Comparison of ENCODE assay signal across 20 cellular contexts in the genomic region with DNA sequence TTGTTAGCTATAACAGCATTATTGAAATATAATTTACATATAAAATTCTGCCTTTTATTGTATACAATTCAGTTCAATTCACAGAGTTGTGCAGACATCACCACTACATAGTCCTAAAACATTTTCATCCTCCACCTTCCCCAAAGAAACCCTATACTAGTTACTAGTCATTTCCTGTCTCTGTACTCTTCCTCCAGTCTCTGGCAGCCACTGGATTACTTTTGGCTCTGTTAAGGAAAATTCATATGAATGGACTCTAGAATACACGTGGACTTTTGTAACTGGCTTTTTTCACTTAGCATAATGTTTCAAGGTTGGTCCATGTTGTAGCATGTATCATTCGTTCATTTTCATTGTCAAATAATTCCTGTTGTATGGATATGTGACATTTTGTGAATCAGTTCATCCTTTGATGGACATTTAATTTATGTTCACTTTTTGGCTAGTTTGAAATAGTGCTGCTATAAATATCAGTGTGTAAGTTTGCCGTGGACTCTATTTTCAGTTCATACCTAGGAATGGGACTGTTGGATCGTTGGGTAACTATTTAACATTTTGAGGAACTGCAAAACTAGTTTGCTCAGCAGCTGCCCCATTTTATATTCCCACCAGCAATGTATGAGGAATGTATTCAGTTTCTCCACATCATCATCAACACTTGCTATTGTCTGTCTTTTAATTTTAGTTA. TPM values are rescaled to one million over a fixed set of nuclear protein-coding genes. Genes with fewer than 3 reads are reported as not detected.
DNase-seq lines count a peak whose midpoint lies in the region; ATAC-seq and TF ChIP-seq lines count a peak whose summit lies in the region.
"Had no signal": no experiment of that assay in that cellular context is flagged by ENCODE, and none has a peak within 500 bp of the region (broad histone marks: within the 10 kb centered on the region; RNA-seq: fewer than 3 reads in every experiment).

No MANE protein-coding gene starts in this region.

- CTCF ChIA-PET in T-cell (lab: Charles Lee): no interaction called here

- TF ChIP-seq CTCF in brain microvascular endothelial cell (IDR thresholded peaks at IDR 0.05; ENCODE audit: low read depth, low read length, missing control alignments): no peak

- H3K9me3 Mint-ChIP-seq in memory B cell (no peaks in the 10 kb centered on the region), T-cell (no peaks in the 10 kb centered on the region)
- H3K9me3 Mint-ChIP-seq: activated CD4-positive, alpha-beta memory T cell treated with anti-CD3 and anti-CD28 coated beads for 36 hours; H9; naive thymus-derived CD4-positive, alpha-beta T cell had no signal

- no peaks in the 10 kb centered on the region; the same call in 1 of the 2 replicates for H3K9me3 ChIP-seq in MG63

- POLR2A ChIA-PET in T-cell (lab: Charles Lee): interaction anchor here in 1 of 2 donors (0.6 kb wide), 1 partner anchor 11 kb away, joined by 3 read pairs; no protein-coding TSS in a partner anchor

- H3K4me3 Mint-ChIP-seq in memory B cell (no peak overlapping the region), T-cell (no peak overlapping the region)
- H3K4me3 Mint-ChIP-seq: activated CD4-positive, alpha-beta memory T cell treated with anti-CD3 and anti-CD28 coated beads for 36 hours; H9 had no signal

- DNase-seq in EL: peak; percentile 56
- DNase-seq in MG63: peak; percentile 64
- peak; percentile 61 for DNase-seq in brain microvascular endothelial cell
- DNase-seq in memory B cell (ENCODE audit: low spot score in 2 of 2): no peak
- no peak for DNase-seq in kidney tubule cell (ENCODE audit: low spot score)
- DNase-seq in DMS53 (lab: John Stamatoyannopoulos, UW): no peak
- DNase-seq in T-cell: no peak
- DNase-seq: activated CD4-positive, alpha-beta memory T cell treated with anti-CD3 and anti-CD28 coated beads for 36 hours; activated gamma-delta T cell; C1 segment of cervical spinal cord; cortex of kidney; H9; left cardiac atrium; naive thymus-derived CD4-positive, alpha-beta T cell; NCI-H146; NCI-H524; retina; stimulated activated CD4-positive, alpha-beta T cell treated with anti-CD3 and anti-CD28 coated beads, Interleukin-4, amount 100 ng/mL, for 4 hours; stimulated activated naive CD8-positive, alpha-beta T cell treated with anti-CD3 and anti-CD28 coated beads, Interleukin-15, Interleukin-2, amounts not matched to agents 100 U/mL and 50 U/mL, for 24 hours had no signal

- H3K27me3 ChIP-seq in MG63 (no peaks in the 10 kb centered on the region), brain microvascular endothelial cell (replicated peaks) (no peaks in the 10 kb centered on the region)

- H3K36me3 Mint-ChIP-seq in memory B cell (peaks cover 3% of the 10 kb centered on the region), T-cell (peaks cover 10% of the 10 kb centered on the region)

- H3K4me1 Mint-ChIP-seq in memory B cell: peaks cover 36% of the 10 kb centered on the region
- H3K4me1 Mint-ChIP-seq in T-cell: peaks cover 63 to 68% (median 66%) of the 10 kb centered on the region in 3 donors

- ATAC-seq in memory B cell (ENCODE audit: low read depth) (no peak), GM18519 (IDR thresholded peaks at IDR 0.05; ENCODE audit: low FRiP score, unreplicated experiment) (no peak), T-cell (replicated peaks in 1 of 4) (no peak)
- ATAC-seq: naive thymus-derived CD4-positive, alpha-beta T cell; stimulated activated naive CD8-positive, alpha-beta T cell treated with anti-CD3 and anti-CD28 coated beads, Interleukin-15, Interleukin-2, amounts not matched to agents 100 U/mL and 50 U/mL, for 24 hours had no signal

- no peak overlapping the region for H3K4me3 ChIP-seq in MG63
- H3K4me3 ChIP-seq in brain microvascular endothelial cell (ENCODE audit: low read depth, low read length): no peak overlapping the region

- H3K27ac Mint-ChIP-seq in memory B cell: peak overlapping the region; percentile 14
- no peak overlapping the region for H3K27ac Mint-ChIP-seq in T-cell
- H3K27ac Mint-ChIP-seq: activated CD4-positive, alpha-beta memory T cell treated with anti-CD3 and anti-CD28 coated beads for 36 hours; H9 had no signal

- peak overlapping the region; percentile 20 for H3K27ac ChIP-seq in brain microvascular endothelial cell

- in situ Hi-C loops in brain microvascular endothelial cell (cut with HindIII; ENCODE audit: low pct_ligation_motif_present, low sequenced_read_pairs): no loop called here

- H3K27me3 Mint-ChIP-seq in memory B cell (no peaks in the 10 kb centered on the region), T-cell (no peaks in the 10 kb centered on the region)
- H3K27me3 Mint-ChIP-seq: activated CD4-positive, alpha-beta memory T cell treated with anti-CD3 and anti-CD28 coated beads for 36 hours; naive thymus-derived CD4-positive, alpha-beta T cell had no signal

- H3K36me3 ChIP-seq in MG63 (peaks cover 44% of the 10 kb centered on the region), brain microvascular endothelial cell (replicated peaks) (no peaks in the 10 kb centered on the region)

RNA-seq across cellular contexts. Expression of gene ICE1, which starts 9.7 kb away (rescaled TPM):
- 18.4 and 31.7 TPM in 2 replicates for total RNA-seq in MG63 (2014; rRNA removed; shearing (Covaris generic); ENCODE audit: low replicate concordance)
- total RNA-seq in T-cell: 10 to 100 TPM; 37.3 to 42.9 (median 40.5) TPM

Comparison
In these comparisons a context has a peak if more than half of its experiments do, and no peak if none do; other contexts are left out.
1. DNase-seq: peak in EL (single experiment), MG63 (single experiment) and brain microvascular endothelial cell (single experiment); none in memory B cell (0 of 2), kidney tubule cell (single experiment), DMS53 (single experiment) and T-cell (0 of 34).